In the genomic region with DNA sequence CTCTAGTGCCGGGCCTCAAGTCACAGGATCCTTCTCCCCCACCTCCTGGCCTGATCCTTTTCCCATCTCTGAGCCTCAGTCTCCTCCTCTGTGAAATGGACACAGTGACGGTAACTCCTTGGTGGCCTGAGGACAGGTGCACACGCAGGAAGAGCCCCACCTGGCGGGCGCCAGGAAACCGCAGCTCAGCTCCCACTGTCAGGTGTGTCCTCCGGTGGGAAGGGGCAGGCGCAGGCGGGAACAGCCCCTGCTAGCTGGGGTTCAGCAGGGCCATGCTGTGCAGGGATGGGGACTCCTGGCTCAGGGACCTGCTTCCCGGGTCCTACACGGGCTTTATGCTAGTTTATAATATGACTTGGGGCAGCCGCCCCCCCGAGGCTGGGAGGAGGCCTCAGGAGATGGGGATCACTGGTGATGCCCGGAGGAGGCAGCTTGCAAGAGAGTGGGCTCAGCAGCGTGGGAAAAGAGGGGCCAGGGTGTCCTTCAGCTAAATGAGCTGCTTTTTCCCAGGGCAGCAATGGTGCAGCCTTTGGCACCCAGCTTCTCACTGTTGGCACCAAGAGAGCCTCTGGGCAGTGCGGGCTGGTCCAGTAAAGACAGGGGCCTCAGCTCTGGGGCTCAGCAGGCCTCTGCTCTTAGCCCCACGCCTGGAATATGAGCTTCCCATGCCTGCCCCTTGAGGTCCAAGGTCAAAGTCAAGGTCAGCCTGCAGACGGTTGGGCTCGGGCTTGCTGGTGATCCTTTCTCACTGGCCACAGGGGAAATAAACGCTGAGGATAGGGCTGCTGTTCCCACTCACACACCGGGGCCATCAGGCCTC, we compare ENCODE assay signal across 21 cellular contexts.
DNase-seq lines count a peak whose midpoint lies in the region; ATAC-seq and TF ChIP-seq lines count a peak whose summit lies in the region.
"Had no signal": no experiment of that assay in that cellular context is flagged by ENCODE, and none has a peak within 500 bp of the region (broad histone marks: within the 10 kb centered on the region; RNA-seq: fewer than 3 reads in every experiment).

No MANE protein-coding gene starts in this region.

- H4K91ac ChIP-seq in H9 (ENCODE audit: insufficient read length, low read depth, low read length): no peak overlapping the region

- H2BK15ac ChIP-seq in H9 (ENCODE audit: low read depth, low read length): no peak overlapping the region

- WGBS in H9 (ENCODE audit: extremely low coverage, insufficient read length, low lambda C conversion rate): no CpG with 5 or more reads among the region's 21 CpGs

- H3K4me1 Mint-ChIP-seq in H9 (peaks cover 28 to 47% of the 10 kb centered on the region in 2 experiments), nephron (peaks cover 27% of the 10 kb centered on the region)
- H3K4me1 Mint-ChIP-seq in activated T-helper 1 cell treated with anti-CD3 and anti-CD28 coated beads, Interleukin-12 subunit alpha, Interleukin-12 subunit beta, Interleukin-2, Interleukin-4 antibody, amounts not matched to agents 30 ng/mL and 10 ng/mL and 1 ng/mL, durations not matched to agents 14 hours and 24 hours and 36 hours (ENCODE audit: low read depth): no peaks in the 10 kb centered on the region
- H3K4me1 Mint-ChIP-seq: activated naive CD8-positive, alpha-beta T cell treated with anti-CD3 and anti-CD28 coated beads, Interleukin-2, amount 10 ng/mL, durations not matched to agents 7 days and 5 days had no signal

- H3K27ac Mint-ChIP-seq in H9 (peak overlapping the region in 1 of 3 experiments; percentile 44; a peak in 1 of 7 replicates), nephron (peak overlapping the region; percentile 44 to 84 (median 80))
- H3K27ac Mint-ChIP-seq in activated T-helper 1 cell treated with anti-CD3 and anti-CD28 coated beads, Interleukin-12 subunit alpha, Interleukin-12 subunit beta, Interleukin-2, Interleukin-4 antibody, amounts not matched to agents 30 ng/mL and 10 ng/mL and 1 ng/mL, durations not matched to agents 14 hours and 24 hours and 36 hours: no peak overlapping the region
- H3K27ac Mint-ChIP-seq: activated CD4-positive, alpha-beta memory T cell treated with anti-CD3 and anti-CD28 coated beads for 36 hours; activated naive CD8-positive, alpha-beta T cell treated with anti-CD3 and anti-CD28 coated beads, Interleukin-2, amount 10 ng/mL, durations not matched to agents 7 days and 5 days; stimulated activated naive B cell treated with anti-CD40 and anti-IgM and Interleukin-4, amounts not matched to agents 10 μg/mL and 1 μg/mL and 100 μg/mL, for 72 hours; T-helper 17 cell had no signal

- no peak overlapping the region for H3K4ac ChIP-seq in H9 (ENCODE audit: low read depth, low read length)

- no peak overlapping the region for H3K9ac ChIP-seq in H9 (ENCODE audit: extremely low read depth, insufficient read length, low read length)
- H3K9ac ChIP-seq: GM23248 had no signal

- no peak overlapping the region for H4K5ac ChIP-seq in H9 (ENCODE audit: insufficient read length, low read depth, low read length)

- H3K4me3 Mint-ChIP-seq in H9 (no peak overlapping the region), nephron (no peak overlapping the region)
- H3K4me3 Mint-ChIP-seq in activated T-helper 1 cell treated with anti-CD3 and anti-CD28 coated beads, Interleukin-12 subunit alpha, Interleukin-12 subunit beta, Interleukin-2, Interleukin-4 antibody, amounts not matched to agents 30 ng/mL and 10 ng/mL and 1 ng/mL, durations not matched to agents 14 hours and 24 hours and 36 hours: no peak overlapping the region
- H3K4me3 Mint-ChIP-seq: activated CD4-positive, alpha-beta memory T cell treated with anti-CD3 and anti-CD28 coated beads for 36 hours; activated naive CD8-positive, alpha-beta T cell treated with anti-CD3 and anti-CD28 coated beads, Interleukin-2, amount 10 ng/mL, durations not matched to agents 7 days and 5 days; brain; stimulated activated naive B cell treated with anti-CD40 and anti-IgM and Interleukin-4, amounts not matched to agents 10 μg/mL and 1 μg/mL and 100 μg/mL, for 72 hours; T-helper 17 cell had no signal

- H3K9me3 ChIP-seq in H9 (ENCODE audit: control insufficient read depth, low read depth, low read length) (no peaks in the 10 kb centered on the region), RWPE2 (ENCODE audit: severe bottlenecking) (no peaks in the 10 kb centered on the region)
- H3K9me3 ChIP-seq: tibial artery had no signal

- no peak overlapping the region for H2BK12ac ChIP-seq in H9 (ENCODE audit: insufficient read length, low read depth, low read length)

- H3K14ac ChIP-seq in H9 (ENCODE audit: insufficient read depth, low read length): no peak overlapping the region

- no peak overlapping the region for H3K4me2 ChIP-seq in H9 (ENCODE audit: insufficient read depth, insufficient read length, low read length)

- no peak overlapping the region for H2BK120ac ChIP-seq in H9 (ENCODE audit: low read depth, low read length, poor library complexity, severe bottlenecking)

- H3K27me3 ChIP-seq in H9 (ENCODE audit: insufficient read depth, low read length) (no peaks in the 10 kb centered on the region), RWPE2 (ENCODE audit: insufficient read depth, poor library complexity, severe bottlenecking) (no peaks in the 10 kb centered on the region)
- H3K27me3 ChIP-seq: tibial artery had no signal

- no peak overlapping the region for H3K56ac ChIP-seq in H9 (ENCODE audit: insufficient read length, low read depth, low read length)

- H2BK20ac ChIP-seq in H9 (ENCODE audit: low read depth, low read length, poor library complexity, severe bottlenecking): no peak overlapping the region

- no peak for ATAC-seq in RWPE2 (ENCODE audit: low read depth)
- ATAC-seq: stimulated activated naive B cell treated with anti-CD40 and anti-IgM and Interleukin-4, amounts not matched to agents 10 μg/mL and 1 μg/mL and 100 μg/mL, for 72 hours; T-helper 17 cell had no signal

- H4K8ac ChIP-seq in H9 (replicated peaks; ENCODE audit: insufficient read length, low read depth, low read length): no peak overlapping the region

- H4K20me1 ChIP-seq in H9 (ENCODE audit: control insufficient read depth, insufficient read depth, insufficient read length): no peaks in the 10 kb centered on the region

- H3K36me3 ChIP-seq in RWPE2 (ENCODE audit: low read depth): no peaks in the 10 kb centered on the region
- H3K36me3 ChIP-seq: tibial artery, WERI-Rb-1 had no signal

- no peak overlapping the region for H2BK5ac ChIP-seq in H9 (ENCODE audit: insufficient read length, low read length)

- no peak overlapping the region for H3T11ph ChIP-seq in H9 (ENCODE audit: low read length)

- H3K36me3 Mint-ChIP-seq in H9 (ENCODE audit: insufficient read depth in 1 of 3, low read depth in 3 of 3): no peaks in the 10 kb centered on the region
- H3K36me3 Mint-ChIP-seq in nephron (ENCODE audit: low read depth): no peaks in the 10 kb centered on the region
- no peaks in the 10 kb centered on the region for H3K36me3 Mint-ChIP-seq in activated T-helper 1 cell treated with anti-CD3 and anti-CD28 coated beads, Interleukin-12 subunit alpha, Interleukin-12 subunit beta, Interleukin-2, Interleukin-4 antibody, amounts not matched to agents 30 ng/mL and 10 ng/mL and 1 ng/mL, durations not matched to agents 14 hours and 24 hours and 36 hours (ENCODE audit: low read depth)
- H3K36me3 Mint-ChIP-seq: activated CD4-positive, alpha-beta memory T cell treated with anti-CD3 and anti-CD28 coated beads for 36 hours; activated naive CD8-positive, alpha-beta T cell treated with anti-CD3 and anti-CD28 coated beads, Interleukin-2, amount 10 ng/mL, durations not matched to agents 7 days and 5 days; brain; stimulated activated naive B cell treated with anti-CD40 and anti-IgM and Interleukin-4, amounts not matched to agents 10 μg/mL and 1 μg/mL and 100 μg/mL, for 72 hours had no signal

- H3K4me3 ChIP-seq in RWPE2 (ENCODE audit: severe bottlenecking): no peak overlapping the region
- H3K4me3 ChIP-seq: GM23248, tibial artery had no signal

- DNase-seq in NCI-H1436 (lab: John Stamatoyannopoulos, UW) (peak; percentile 1), NCI-H1436 treated with DMSO at 0.1 percent for 48 hours (lab: John Stamatoyannopoulos, UW) (no peak), H9 (no peak), RWPE2 (ENCODE audit: low spot score) (no peak), NCI-H2171 treated with DMSO at 0.1 percent for 48 hours (lab: John Stamatoyannopoulos, UW) (no peak), SKM-1 treated with dmso at 0.1 percent for 144 hours (lab: John Stamatoyannopoulos, UW; ENCODE audit: unreplicated experiment) (no peak)
- DNase-seq in activated T-helper 1 cell treated with anti-CD3 and anti-CD28 coated beads, Interleukin-12 subunit alpha, Interleukin-12 subunit beta, Interleukin-2, Interleukin-4 antibody, amounts not matched to agents 30 ng/mL and 10 ng/mL and 1 ng/mL, durations not matched to agents 14 hours and 24 hours and 36 hours (ENCODE audit: low spot score): no peak
- DNase-seq: activated CD4-positive, alpha-beta memory T cell treated with anti-CD3 and anti-CD28 coated beads for 36 hours; activated naive CD8-positive, alpha-beta T cell treated with anti-CD3 and anti-CD28 coated beads, Interleukin-2, amount 10 ng/mL, durations not matched to agents 7 days and 5 days; activated T-cell treated with anti-CD3 and anti-CD28 coated beads, Interleukin-2, amount 50 U/mL, for 48 hours; C1 segment of cervical spinal cord; GM23248; hypothalamus; kidney glomerular epithelial cell; NCI-H69; stimulated activated naive B cell treated with anti-CD40 and anti-IgM and Interleukin-4, amounts not matched to agents 10 μg/mL and 1 μg/mL and 100 μg/mL, for 72 hours; T-helper 17 cell; WERI-Rb-1 had no signal

- peaks cover 8% of the 10 kb centered on the region for H3K27me3 Mint-ChIP-seq in H9 (ENCODE audit: low read depth)
- peaks cover 8% of the 10 kb centered on the region for H3K27me3 Mint-ChIP-seq in nephron (ENCODE audit: low read depth)
- peaks cover 2% of the 10 kb centered on the region for H3K27me3 Mint-ChIP-seq in activated T-helper 1 cell treated with anti-CD3 and anti-CD28 coated beads, Interleukin-12 subunit alpha, Interleukin-12 subunit beta, Interleukin-2, Interleukin-4 antibody, amounts not matched to agents 30 ng/mL and 10 ng/mL and 1 ng/mL, durations not matched to agents 14 hours and 24 hours and 36 hours (ENCODE audit: insufficient read depth)
- H3K27me3 Mint-ChIP-seq: activated CD4-positive, alpha-beta memory T cell treated with anti-CD3 and anti-CD28 coated beads for 36 hours; activated naive CD8-positive, alpha-beta T cell treated with anti-CD3 and anti-CD28 coated beads, Interleukin-2, amount 10 ng/mL, durations not matched to agents 7 days and 5 days had no signal

- intact Hi-C loops in activated T-helper 1 cell treated with anti-CD3 and anti-CD28 coated beads, Interleukin-12 subunit alpha, Interleukin-12 subunit beta, Interleukin-2, Interleukin-4 antibody, amounts not matched to agents 30 ng/mL and 10 ng/mL and 1 ng/mL, durations not matched to agents 14 hours and 24 hours and 36 hours (cut with micrococcal nuclease): no loop called here

- no peaks in the 10 kb centered on the region for H3K79me2 ChIP-seq in H9 (ENCODE audit: insufficient read depth, low read length)

- H3K23ac ChIP-seq in H9 (ENCODE audit: insufficient read length, low read depth, low read length): no peak overlapping the region

- no peaks in the 10 kb centered on the region for H3K79me1 ChIP-seq in H9 (ENCODE audit: insufficient read depth, low read depth, low read length, poor library complexity, severe bottlenecking)

- no peaks in the 10 kb centered on the region for H3K9me3 Mint-ChIP-seq in H9
- H3K9me3 Mint-ChIP-seq in nephron: no peaks in the 10 kb centered on the region
- no peaks in the 10 kb centered on the region for H3K9me3 Mint-ChIP-seq in activated T-helper 1 cell treated with anti-CD3 and anti-CD28 coated beads, Interleukin-12 subunit alpha, Interleukin-12 subunit beta, Interleukin-2, Interleukin-4 antibody, amounts not matched to agents 30 ng/mL and 10 ng/mL and 1 ng/mL, durations not matched to agents 14 hours and 24 hours and 36 hours
- H3K9me3 Mint-ChIP-seq: activated CD4-positive, alpha-beta memory T cell treated with anti-CD3 and anti-CD28 coated beads for 36 hours; activated naive CD8-positive, alpha-beta T cell treated with anti-CD3 and anti-CD28 coated beads, Interleukin-2, amount 10 ng/mL, durations not matched to agents 7 days and 5 days; brain had no signal

- H3K4me1 ChIP-seq in H9 (ENCODE audit: insufficient read depth, low read length) (peaks cover 7% of the 10 kb centered on the region; the same call in 1 of the 2 replicates), RWPE2 (ENCODE audit: insufficient read depth, poor library complexity, severe bottlenecking) (no peaks in the 10 kb centered on the region)

- H3K27ac ChIP-seq in H9 (ENCODE audit: insufficient read length, low read depth, low read length) (no peak overlapping the region), RWPE2 (ENCODE audit: poor library complexity, severe bottlenecking) (no peak overlapping the region)
- H3K27ac ChIP-seq: GM23248, tibial artery, WERI-Rb-1 had no signal

- no peak overlapping the region for H2AFZ ChIP-seq in H9 (ENCODE audit: low read length)
- H2AFZ ChIP-seq: GM23248 had no signal

- H2AK5ac ChIP-seq in H9 (ENCODE audit: insufficient read length, low read length): no peak overlapping the region

- no peak overlapping the region for H3K18ac ChIP-seq in H9 (ENCODE audit: insufficient read length, low read depth, low read length)

- peak; percentile 33; the same call in 1 of the 3 replicates for TF ChIP-seq CTCF in H9 (conservative IDR thresholded peaks at IDR 0.05)
- peak; percentile 20 for TF ChIP-seq CTCF in RWPE2 (IDR thresholded peaks at IDR 0.05; ENCODE audit: poor library complexity, severe bottlenecking)
- TF ChIP-seq CTCF in nephron (IDR thresholded peaks at IDR 0.05; ENCODE audit: unreplicated experiment in 3 of 3): no peak

- H3K23me2 ChIP-seq in H9 (ENCODE audit: insufficient read length, low read depth, low read length, poor library complexity, severe bottlenecking): no peaks in the 10 kb centered on the region

Comparison
In these comparisons a context has a peak if more than half of its experiments do, and no peak if none do; other contexts are left out.
1. CTCF ChIP-seq: peak in H9 (single experiment) and RWPE2 (single experiment); none in nephron (0 of 3).